ENCODE assay signal across 8 cellular contexts in genomic region chr1:80922906-80923305, GRCh38.
"Had no signal": no experiment of that assay in that cellular context is flagged by ENCODE, and none has a peak within 500 bp of the region (broad histone marks: within the 10 kb centered on the region; RNA-seq: fewer than 3 reads in every experiment).

No MANE protein-coding gene starts in this region.

- H3K9me3 Mint-ChIP-seq: GM23338, HFFc6 had no signal

- H3K4me1 Mint-ChIP-seq: GM23338, H9 had no signal

- H3K4me3 Mint-ChIP-seq: GM23338, H9, HFFc6 had no signal

- H3K9me3 ChIP-seq: HAP-1 had no signal

- H3K36me3 ChIP-seq: HAP-1 had no signal

- DNase-seq: GM23248, GOT3, H9, HCEC 1CT, HFFc6 had no signal

- ATAC-seq: GM23338, HCT116 had no signal

- H3K4me3 ChIP-seq: GM23248, GM23338, HAP-1 had no signal

- H3K27ac ChIP-seq: GM23248 had no signal

- H3K27ac Mint-ChIP-seq: GM23338, H9, HFFc6 had no signal
